ENCODE assay signal across 7 cellular contexts in genomic region chr1:7039590-7039989, GRCh38.
"Had no signal": no experiment of that assay in that cellular context is flagged by ENCODE, and none has a peak within 500 bp of the region (broad histone marks: within the 10 kb centered on the region; RNA-seq: fewer than 3 reads in every experiment).

No MANE protein-coding gene starts in this region.

- H3K9me3 ChIP-seq: HAP-1 had no signal

- H3K9me3 Mint-ChIP-seq: GM23338, HFFc6 had no signal

- H3K4me2 ChIP-seq: GM23338 had no signal

- H3K4me3 ChIP-seq: GM23248, GM23338, HAP-1 had no signal

- H3K36me3 ChIP-seq: HAP-1 had no signal

- H3K4me1 ChIP-seq: HAP-1 had no signal

- H3K9ac ChIP-seq: GM23248 had no signal

- H3K27ac ChIP-seq: GM23248 had no signal

- DNase-seq: GM23248, GOT3, H7, HCEC 1CT, HFFc6 had no signal

- H3K27ac Mint-ChIP-seq: GM23338, HFFc6 had no signal

- H3K4me3 Mint-ChIP-seq: GM23338, HFFc6 had no signal

- H2AFZ ChIP-seq: GM23248, GM23338 had no signal
